ENCODE assay signal across 8 cellular contexts in the genomic region with DNA sequence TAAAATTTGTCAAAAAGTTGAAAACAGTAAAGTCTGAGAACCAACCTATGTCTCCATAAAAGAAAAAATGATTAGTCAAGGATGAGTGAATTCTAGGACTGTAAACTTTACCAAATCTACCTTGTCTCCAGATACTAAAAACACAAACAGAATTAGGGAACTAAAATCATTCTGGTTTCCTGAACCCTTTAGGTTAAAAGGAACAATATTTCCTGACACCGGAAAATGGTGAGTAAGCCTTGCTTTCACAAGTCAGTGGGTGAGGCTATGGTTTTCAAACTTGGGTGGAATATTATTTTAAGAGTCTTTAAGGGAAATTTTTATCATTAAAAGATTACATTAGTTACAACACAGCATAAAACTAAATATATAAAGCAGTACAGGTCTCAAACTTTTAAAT. TPM values are rescaled to one million over a fixed set of nuclear protein-coding genes. Genes with fewer than 3 reads are reported as not detected.
A peak's percentile ranks its signal among the peaks of the same experiment; 100 is the strongest.
DNase-seq lines count a peak whose midpoint lies in the region; ATAC-seq and TF ChIP-seq lines count a peak whose summit lies in the region.
"Had no signal": no experiment of that assay in that cellular context is flagged by ENCODE, and none has a peak within 500 bp of the region (broad histone marks: within the 10 kb centered on the region; RNA-seq: fewer than 3 reads in every experiment).

No MANE protein-coding gene starts in this region.

- no peak overlapping the region for H2AFZ ChIP-seq in PC-9

- H3K27me3 ChIP-seq in PC-9 (ENCODE audit: insufficient read depth, low read depth) (no peaks in the 10 kb centered on the region), endocrine pancreas (ENCODE audit: control insufficient read depth, insufficient read depth, low read length) (no peaks in the 10 kb centered on the region), spleen (replicated peaks in 1 of 7) (no peaks in the 10 kb centered on the region)
- H3K27me3 ChIP-seq: foreskin keratinocyte had no signal

- H3K4me1 ChIP-seq in PC-9 (replicated peaks; ENCODE audit: insufficient read depth): peaks cover 30% of the 10 kb centered on the region
- H3K4me1 ChIP-seq in endocrine pancreas (ENCODE audit: control insufficient read depth, insufficient read depth, low read length): peaks cover 13% of the 10 kb centered on the region
- H3K4me1 ChIP-seq in spleen: peaks cover 6 to 94% (median 84%) of the 10 kb centered on the region in 6 donors
- H3K4me1 ChIP-seq: foreskin keratinocyte had no signal

- no peak for DNase-seq in PC-9
- DNase-seq in spleen: no peak
- DNase-seq in retina: no peak
- DNase-seq in NCI-H2227 treated with DMSO at 0.1 percent for 48 hours (lab: John Stamatoyannopoulos, UW): no peak
- DNase-seq: foreskin keratinocyte had no signal

- no peak for ATAC-seq in GM18505 (IDR thresholded peaks at IDR 0.05; ENCODE audit: unreplicated experiment)
- ATAC-seq in GM21526 (IDR thresholded peaks at IDR 0.05; ENCODE audit: low FRiP score, unreplicated experiment): no peak
- ATAC-seq: foreskin keratinocyte had no signal

- H3K9me3 ChIP-seq in PC-9 (ENCODE audit: insufficient read depth, low read depth) (no peaks in the 10 kb centered on the region), endocrine pancreas (ENCODE audit: control insufficient read depth, low read length) (no peaks in the 10 kb centered on the region), spleen (no peaks in the 10 kb centered on the region)

- peaks cover 34% of the 10 kb centered on the region for H3F3A ChIP-seq in PC-9 (ENCODE audit: insufficient read depth, low read depth)

- H3K36me3 ChIP-seq in PC-9 (ENCODE audit: low read depth) (peaks cover 5% of the 10 kb centered on the region; the same call in 1 of the 2 replicates), endocrine pancreas (ENCODE audit: control insufficient read depth, insufficient read depth, low read length) (no peaks in the 10 kb centered on the region), spleen (peaks cover 0 to 24% (median 0%) of the 10 kb centered on the region in 6 donors)

- no peaks in the 10 kb centered on the region for H4K20me1 ChIP-seq in PC-9 (ENCODE audit: insufficient read depth)

- 0 out of 2 replicates have a peak, but pooled peaks cover 4% of the 10 kb centered on the region for H3K79me2 ChIP-seq in PC-9 (ENCODE audit: low read depth)

- H3K9me2 ChIP-seq in PC-9 (ENCODE audit: insufficient read depth): no peaks in the 10 kb centered on the region

- CTCF ChIA-PET in PC-9 (lab: Charles Lee): no interaction called here

- TF ChIP-seq CTCF in PC-9 (conservative IDR thresholded peaks at IDR 0.05): no peak
- TF ChIP-seq CTCF in spleen (IDR thresholded peaks at IDR 0.05 in 8 of 11, conservative IDR thresholded peaks at IDR 0.05 in 3 of 11): no peak

- TF ChIP-seq POLR2A in GM18505 (IDR thresholded peaks at IDR 0.05; ENCODE audit: borderline replicate concordance, extremely low read depth, insufficient read depth, insufficient read length) (peak; percentile 49), spleen (IDR thresholded peaks at IDR 0.05) (no peak)

- 6 to 15% (median 9%) methylated on average over 1 of the region's 1 CpG for WGBS in spleen, 5 donors

- H3K4me3 ChIP-seq in PC-9: peak overlapping the region; percentile 86; the same call in 1 of the 2 replicates
- peak overlapping the region; percentile 50 for H3K4me3 ChIP-seq in endocrine pancreas (ENCODE audit: control insufficient read depth, insufficient read depth, low read length)
- H3K4me3 ChIP-seq in spleen: peak overlapping the region in 7 of 8 donors; percentile 77 to 94 (median 84)

- H3K4me2 ChIP-seq in PC-9: peak overlapping the region; percentile 93

- intact Hi-C loops in PC-9 (cut with micrococcal nuclease; ENCODE audit: unreplicated experiment) (loop anchor here (2.0 to 10.0 kb wide), 2 partner anchors 16 to 230 kb away; a partner anchor contains a TSS), spleen (cut with DNase I; ENCODE audit: low total_unique reads) (no loop called here)

- no TSS peak for BruUV-seq in PC-9 (replicated peaks; lab: Mats Ljungman, UMichigan)

- POLR2A ChIA-PET in PC-9 (lab: Charles Lee; ENCODE audit: unreplicated experiment): no interaction called here

- no peak overlapping the region for H3K9ac ChIP-seq in endocrine pancreas (ENCODE audit: control insufficient read depth, insufficient read depth, low read length)

- H3K27ac ChIP-seq in PC-9 (peak overlapping the region; percentile 89), spleen (peak overlapping the region; percentile 89 to 100 (median 98))
- H3K27ac ChIP-seq: foreskin keratinocyte had no signal

RNA-seq across cellular contexts. Expression of a gene that starts 2.4 kb away (rescaled TPM):
- total RNA-seq in PC-9 (2021) (27.5 and 28.3 TPM in 2 replicates), spleen (100 to 1,000 TPM in 1 of 7 donors, 10 to 100 TPM in 6; 51.4 to 120 (median 78.9) TPM)
- polyA plus RNA-seq in spleen: 1 to 10 TPM; 5.2 to 8.3 (median 6.7) TPM

RNA-seq across cellular contexts. Expression of a gene that starts 7.8 kb away (rescaled TPM):
- total RNA-seq in PC-9 (2021): 109 and 162 TPM in 2 replicates
- 100 to 1,000 TPM in 6 of 7 donors, 10 to 100 TPM in 1; 100.0 to 147 (median 132) TPM for total RNA-seq in spleen
- 100 to 1,000 TPM; 180 to 329 (median 308) TPM for polyA plus RNA-seq in spleen

RNA-seq across cellular contexts. Expression of a gene that starts 7.9 kb away (rescaled TPM):
- not detected in 2 replicates for total RNA-seq in PC-9 (2021)
- not detected for total RNA-seq in spleen
- polyA plus RNA-seq in spleen: under 1 TPM in 1 of 3 donors, not detected in 2; 0.03 TPM
- total RNA-seq: foreskin keratinocyte had no signal
- polyA plus RNA-seq: foreskin keratinocyte had no signal

RNA-seq across cellular contexts. Expression of a gene that starts 31.8 kb away (rescaled TPM):
- total RNA-seq in PC-9 (2021): 46.8 and 67.0 TPM in 2 replicates
- 10 to 100 TPM; 24.9 to 53.7 (median 47.4) TPM for total RNA-seq in spleen
- 10 to 100 TPM; 18.6 to 39.1 (median 28.2) TPM for polyA plus RNA-seq in spleen
